ENCODE assay signal across 8 cellular contexts in genomic region chr7:25893436-25893835, GRCh38.
DNase-seq lines count a peak whose midpoint lies in the region; ATAC-seq and TF ChIP-seq lines count a peak whose summit lies in the region.

No MANE protein-coding gene starts in this region.

- CTCF ChIA-PET in activated CD8-positive, alpha-beta T cell treated with anti-CD3 and anti-CD28 coated beads, Interleukin-2, amount 10 ng/mL, durations not matched to agents 7 days and 5 days (lab: Charles Lee) = interaction anchor here (0.6 to 7.1 kb wide), 64 partner anchors 8 to 794 kb away, joined by 3 to 70 read pairs (median 5); no protein-coding TSS in a partner anchor

- H3K4me1 Mint-ChIP-seq in stimulated activated naive CD8-positive, alpha-beta T cell treated with anti-CD3 and anti-CD28 coated beads, Interleukin-15, Interleukin-2, amounts not matched to agents 100 ng/mL and 50 ng/mL, for 24 hours (ENCODE audit: low read depth) = peaks cover 30% of the 10 kb centered on the region
- H3K4me1 Mint-ChIP-seq in activated CD8-positive, alpha-beta T cell treated with anti-CD3 and anti-CD28 coated beads, Interleukin-2, amount 10 ng/mL, durations not matched to agents 7 days and 5 days (ENCODE audit: low read depth) = peaks cover 35% of the 10 kb centered on the region
- peaks cover 19% of the 10 kb centered on the region for H3K4me1 Mint-ChIP-seq in mesothelial cell of epicardium

- DNase-seq in stimulated activated naive CD8-positive, alpha-beta T cell treated with anti-CD3 and anti-CD28 coated beads, Interleukin-15, Interleukin-2, amounts not matched to agents 100 U/mL and 50 U/mL, for 24 hours = no peak
- DNase-seq in activated CD8-positive, alpha-beta T cell treated with anti-CD3 and anti-CD28 coated beads, Interleukin-2, amount 10 ng/mL, durations not matched to agents 7 days and 5 days = no peak
- DNase-seq in mesothelial cell of epicardium (ENCODE audit: low spot score in 2 of 2, unreplicated experiment in 2 of 2) (no peak), LoVo (ENCODE audit: low spot score) (no peak)
- DNase-seq in activated CD4-positive, CD25-positive, alpha-beta regulatory T cell (lab: John Stamatoyannopoulos, UW) = no peak

- POLR2A ChIA-PET in activated CD8-positive, alpha-beta T cell treated with anti-CD3 and anti-CD28 coated beads, Interleukin-2, amount 10 ng/mL, durations not matched to agents 7 days and 5 days (lab: Charles Lee) = interaction anchor here (1.0 to 2.8 kb wide), 4 partner anchors 289 to 308 kb away, joined by 3 to 13 read pairs (median 7); partner anchors contain the start of gene CBX3

- H3K27ac Mint-ChIP-seq in stimulated activated naive CD8-positive, alpha-beta T cell treated with anti-CD3 and anti-CD28 coated beads, Interleukin-15, Interleukin-2, amounts not matched to agents 100 ng/mL and 50 ng/mL, for 24 hours = peak overlapping the region; percentile 81
- peak overlapping the region; percentile 60 for H3K27ac Mint-ChIP-seq in activated CD8-positive, alpha-beta T cell treated with anti-CD3 and anti-CD28 coated beads, Interleukin-2, amount 10 ng/mL, durations not matched to agents 7 days and 5 days
- H3K27ac Mint-ChIP-seq in mesothelial cell of epicardium = no peak overlapping the region

- H3K27me3 Mint-ChIP-seq in stimulated activated naive CD8-positive, alpha-beta T cell treated with anti-CD3 and anti-CD28 coated beads, Interleukin-15, Interleukin-2, amounts not matched to agents 100 ng/mL and 50 ng/mL, for 24 hours = peaks cover 30% of the 10 kb centered on the region
- peaks cover 31% of the 10 kb centered on the region for H3K27me3 Mint-ChIP-seq in activated CD8-positive, alpha-beta T cell treated with anti-CD3 and anti-CD28 coated beads, Interleukin-2, amount 10 ng/mL, durations not matched to agents 7 days and 5 days (ENCODE audit: low read depth)
- H3K27me3 Mint-ChIP-seq in mesothelial cell of epicardium (ENCODE audit: low read depth) = peaks cover 16% of the 10 kb centered on the region

- H3K9me3 Mint-ChIP-seq in stimulated activated naive CD8-positive, alpha-beta T cell treated with anti-CD3 and anti-CD28 coated beads, Interleukin-15, Interleukin-2, amounts not matched to agents 100 ng/mL and 50 ng/mL, for 24 hours = no peaks in the 10 kb centered on the region
- no peaks in the 10 kb centered on the region for H3K9me3 Mint-ChIP-seq in activated CD8-positive, alpha-beta T cell treated with anti-CD3 and anti-CD28 coated beads, Interleukin-2, amount 10 ng/mL, durations not matched to agents 7 days and 5 days (ENCODE audit: insufficient read depth)
- no peaks in the 10 kb centered on the region for H3K9me3 Mint-ChIP-seq in mesothelial cell of epicardium

- peak overlapping the region; percentile 82 for H3K4me3 Mint-ChIP-seq in stimulated activated naive CD8-positive, alpha-beta T cell treated with anti-CD3 and anti-CD28 coated beads, Interleukin-15, Interleukin-2, amounts not matched to agents 100 ng/mL and 50 ng/mL, for 24 hours
- no peak overlapping the region for H3K4me3 Mint-ChIP-seq in activated CD8-positive, alpha-beta T cell treated with anti-CD3 and anti-CD28 coated beads, Interleukin-2, amount 10 ng/mL, durations not matched to agents 7 days and 5 days
- H3K4me3 Mint-ChIP-seq in mesothelial cell of epicardium = peak overlapping the region; percentile 71

- no peaks in the 10 kb centered on the region for H3K36me3 Mint-ChIP-seq in stimulated activated naive CD8-positive, alpha-beta T cell treated with anti-CD3 and anti-CD28 coated beads, Interleukin-15, Interleukin-2, amounts not matched to agents 100 ng/mL and 50 ng/mL, for 24 hours (ENCODE audit: low read depth)
- no peaks in the 10 kb centered on the region for H3K36me3 Mint-ChIP-seq in activated CD8-positive, alpha-beta T cell treated with anti-CD3 and anti-CD28 coated beads, Interleukin-2, amount 10 ng/mL, durations not matched to agents 7 days and 5 days (ENCODE audit: low read depth)
- H3K36me3 Mint-ChIP-seq in mesothelial cell of epicardium = no peaks in the 10 kb centered on the region

- no peak for TF ChIP-seq CTCF in mesothelial cell of epicardium (IDR thresholded peaks at IDR 0.05; ENCODE audit: unreplicated experiment)

- ATAC-seq in stimulated activated naive CD8-positive, alpha-beta T cell treated with anti-CD3 and anti-CD28 coated beads, Interleukin-15, Interleukin-2, amounts not matched to agents 100 U/mL and 50 U/mL, for 24 hours = no peak
- no peak for ATAC-seq in activated CD8-positive, alpha-beta T cell treated with anti-CD3 and anti-CD28 coated beads, Interleukin-2, amount 10 ng/mL, durations not matched to agents 7 days and 5 days
- ATAC-seq in HG03457 (IDR thresholded peaks at IDR 0.05; ENCODE audit: unreplicated experiment) (no peak), GM18517 (IDR thresholded peaks at IDR 0.05; ENCODE audit: unreplicated experiment) (no peak)
